In genomic region chr9:77846957-77847574, GRCh38 we compare ENCODE assay signal across 11 cellular contexts.
DNase-seq lines count a peak whose midpoint lies in the region; ATAC-seq and TF ChIP-seq lines count a peak whose summit lies in the region.
"Had no signal": no experiment of that assay in that cellular context is flagged by ENCODE, and none has a peak within 500 bp of the region (broad histone marks: within the 10 kb centered on the region; RNA-seq: fewer than 3 reads in every experiment).

No MANE protein-coding gene starts in this region.

- TF ChIP-seq POLR2A in right lobe of liver (IDR thresholded peaks at IDR 0.05) (no peak), vagina (IDR thresholded peaks at IDR 0.05) (no peak)

- peaks cover 26% of the 10 kb centered on the region for H3K4me1 Mint-ChIP-seq in activated naive CD8-positive, alpha-beta T cell (ENCODE audit: low read depth)
- H3K4me1 Mint-ChIP-seq in activated naive CD8-positive, alpha-beta T cell treated with anti-CD3 and anti-CD28 coated beads for 36 hours = peaks cover 27% of the 10 kb centered on the region

- H3K27ac ChIP-seq in right lobe of liver = peak overlapping the region; percentile 3 to 29 (median 18)
- H3K27ac ChIP-seq in vagina = peak overlapping the region; percentile 16

- H3K36me3 Mint-ChIP-seq in activated naive CD8-positive, alpha-beta T cell = peaks cover 2% of the 10 kb centered on the region
- H3K36me3 Mint-ChIP-seq in activated naive CD8-positive, alpha-beta T cell treated with anti-CD3 and anti-CD28 coated beads for 36 hours = peaks cover 3% of the 10 kb centered on the region

- H3K9me3 ChIP-seq in right lobe of liver (no peaks in the 10 kb centered on the region), vagina (no peaks in the 10 kb centered on the region)
- H3K9me3 ChIP-seq: A549, adrenal gland had no signal

- H3K27me3 Mint-ChIP-seq in activated naive CD8-positive, alpha-beta T cell = no peaks in the 10 kb centered on the region
- H3K27me3 Mint-ChIP-seq in activated naive CD8-positive, alpha-beta T cell treated with anti-CD3 and anti-CD28 coated beads for 36 hours = no peaks in the 10 kb centered on the region
- H3K27me3 Mint-ChIP-seq: activated CD4-positive, alpha-beta T cell treated with anti-CD3 and anti-CD28 coated beads, Interleukin-2, amount 10 ng/mL, durations not matched to agents 7 days and 5 days had no signal

- intact Hi-C loops in right lobe of liver (cut with DNase I) (no loop called here), vagina (cut with DNase I) (no loop called here)

- H3K36me3 ChIP-seq in right lobe of liver = no peaks in the 10 kb centered on the region
- H3K36me3 ChIP-seq in vagina = no peaks in the 10 kb centered on the region
- H3K36me3 ChIP-seq: adrenal gland had no signal

- TF ChIP-seq CTCF in cardiac fibroblast (IDR thresholded peaks at IDR 0.05; ENCODE audit: low read depth, low read length) = no peak
- no peak for TF ChIP-seq CTCF in right lobe of liver (IDR thresholded peaks at IDR 0.05)
- no peak for TF ChIP-seq CTCF in vagina (IDR thresholded peaks at IDR 0.05)
- TF ChIP-seq CTCF in omental fat pad (IDR thresholded peaks at IDR 0.05) = no peak

- H3K27ac Mint-ChIP-seq in activated naive CD8-positive, alpha-beta T cell = peak overlapping the region; percentile 66
- no peak overlapping the region for H3K27ac Mint-ChIP-seq in activated naive CD8-positive, alpha-beta T cell treated with anti-CD3 and anti-CD28 coated beads for 36 hours

- no peaks in the 10 kb centered on the region for H3K9me3 Mint-ChIP-seq in activated naive CD8-positive, alpha-beta T cell (ENCODE audit: low read depth)
- H3K9me3 Mint-ChIP-seq in activated naive CD8-positive, alpha-beta T cell treated with anti-CD3 and anti-CD28 coated beads for 36 hours = no peaks in the 10 kb centered on the region
- H3K9me3 Mint-ChIP-seq: activated CD4-positive, alpha-beta T cell treated with anti-CD3 and anti-CD28 coated beads, Interleukin-2, amount 10 ng/mL, durations not matched to agents 7 days and 5 days had no signal

- ATAC-seq in right lobe of liver = peak; percentile 51 to 76 (median 56)
- no peak for ATAC-seq in omental fat pad (ENCODE audit: low FRiP score)
- ATAC-seq in GM21447 (IDR thresholded peaks at IDR 0.05; ENCODE audit: unreplicated experiment) = no peak
- ATAC-seq in HG03039 (IDR thresholded peaks at IDR 0.05; ENCODE audit: unreplicated experiment) = no peak
- ATAC-seq: A549 had no signal

- H3K4me1 ChIP-seq in right lobe of liver (peaks cover 0 to 5% (median under 1%) of the 10 kb centered on the region in 4 donors), vagina (peaks cover 31% of the 10 kb centered on the region)

- 55% methylated on average over 11 of the region's 11 CpGs for WGBS in right lobe of liver (ENCODE audit: insufficient coverage, low coverage, low lambda C conversion rate, missing lambda C conversion rate)

- no peak overlapping the region for H3K4me3 ChIP-seq in cardiac fibroblast (replicated peaks in 1 of 2; ENCODE audit: low read depth in 2 of 2, low read length in 2 of 2)
- no peak overlapping the region for H3K4me3 ChIP-seq in right lobe of liver
- H3K4me3 ChIP-seq in vagina = no peak overlapping the region
- H3K4me3 ChIP-seq: A549, adrenal gland had no signal

- H3K4me3 Mint-ChIP-seq in activated naive CD8-positive, alpha-beta T cell = no peak overlapping the region
- H3K4me3 Mint-ChIP-seq in activated naive CD8-positive, alpha-beta T cell treated with anti-CD3 and anti-CD28 coated beads for 36 hours = no peak overlapping the region
- H3K4me3 Mint-ChIP-seq: activated CD4-positive, alpha-beta T cell treated with anti-CD3 and anti-CD28 coated beads, Interleukin-2, amount 10 ng/mL, durations not matched to agents 7 days and 5 days had no signal

- no peaks in the 10 kb centered on the region for H3K27me3 ChIP-seq in right lobe of liver
- H3K27me3 ChIP-seq in vagina = no peaks in the 10 kb centered on the region
- H3K27me3 ChIP-seq: adrenal gland had no signal

- no peak for DNase-seq in activated naive CD8-positive, alpha-beta T cell treated with anti-CD3 and anti-CD28 coated beads for 36 hours
- peak; percentile 73 to 83 for DNase-seq in cardiac fibroblast (ENCODE audit: low read depth in 2 of 2)
- DNase-seq in right lobe of liver = no peak
- no peak for DNase-seq in vagina (ENCODE audit: extremely low spot score in 2 of 2)
- no peak for DNase-seq in omental fat pad (ENCODE audit: low spot score)
- DNase-seq: activated CD4-positive, alpha-beta T cell treated with anti-CD3 and anti-CD28 coated beads, Interleukin-2, amount 10 ng/mL, durations not matched to agents 7 days and 5 days had no signal

Comparison
In these comparisons a context has a peak if more than half of its experiments do, and no peak if none do; other contexts are left out.
1. DNase-seq: peak in cardiac fibroblast (2 of 2); none in activated naive CD8-positive, alpha-beta T cell treated with anti-CD3 and anti-CD28 coated beads for 36 hours (single experiment), right lobe of liver (0 of 3), vagina (0 of 2) and omental fat pad (single experiment).
2. ATAC-seq: peak in right lobe of liver (4 of 4); none in omental fat pad (single experiment), GM21447 (single experiment) and HG03039 (single experiment).